8 cellular contexts compared by ENCODE assay signal in genomic region chr20:63223121-63223825, GRCh38. TPM values are rescaled to one million over a fixed set of nuclear protein-coding genes. Genes with fewer than 3 reads are reported as not detected.
A peak's percentile ranks its signal among the peaks of the same experiment; 100 is the strongest.
DNase-seq lines count a peak whose midpoint lies in the region; ATAC-seq and TF ChIP-seq lines count a peak whose summit lies in the region.
"Had no signal": no experiment of that assay in that cellular context is flagged by ENCODE, and none has a peak within 500 bp of the region (broad histone marks: within the 10 kb centered on the region; RNA-seq: fewer than 3 reads in every experiment).

No MANE protein-coding gene starts in this region.

- H3K27ac Mint-ChIP-seq in endodermal cell = no peak overlapping the region
- no peak overlapping the region for H3K27ac Mint-ChIP-seq in neural crest cell (ENCODE audit: unreplicated experiment)

- H3K79me2 ChIP-seq in MM.1S (ENCODE audit: low read length) = no peaks in the 10 kb centered on the region

- H3K4me2 ChIP-seq in MM.1S (ENCODE audit: low read depth, low read length) = no peak overlapping the region

- H3K27me3 ChIP-seq in GM06990 (replicated peaks; ENCODE audit: control insufficient read depth, insufficient read depth, low read length) (no peaks in the 10 kb centered on the region; the same call in 1 of the 2 replicates), MM.1S (replicated peaks; ENCODE audit: insufficient read depth, low read length) (peaks cover 87% of the 10 kb centered on the region), endodermal cell (ENCODE audit: control insufficient read depth, insufficient read depth, low read length, poor library complexity, severe bottlenecking) (peaks cover 11% of the 10 kb centered on the region)

- H3K27me3 Mint-ChIP-seq in endodermal cell (ENCODE audit: insufficient read depth) (peaks cover 17% of the 10 kb centered on the region), neural crest cell (ENCODE audit: low read depth) (peaks cover 17% of the 10 kb centered on the region)

- H3K4me1 ChIP-seq in MM.1S (ENCODE audit: low read length) (no peaks in the 10 kb centered on the region), endodermal cell (ENCODE audit: control insufficient read depth, insufficient read depth, low read length) (no peaks in the 10 kb centered on the region)

- H4K20me1 ChIP-seq in MM.1S (ENCODE audit: insufficient read depth, low read length) = no peaks in the 10 kb centered on the region

- ATAC-seq in GM19324 (IDR thresholded peaks at IDR 0.05; ENCODE audit: low FRiP score, unreplicated experiment) = no peak

- DNase-seq in GM06990 (ENCODE audit: extremely low read depth, insufficient read length) = no peak
- DNase-seq in MM.1S = peak; percentile 45
- peak; percentile 30 to 34 for DNase-seq in activated CD4-positive, alpha-beta T cell treated with anti-CD3 and anti-CD28 coated beads, Interleukin-2, amount 50 U/mL, for 4 hours
- peak; percentile 89 for DNase-seq in endodermal cell
- peak; percentile 56 for DNase-seq in neural crest cell (ENCODE audit: low read depth, low spot score)
- no peak for DNase-seq in NCI-H2081 treated with DMSO at 0.1 percent for 48 hours (lab: John Stamatoyannopoulos, UW)

- TF ChIP-seq CTCF in GM06990 (IDR thresholded peaks at IDR 0.05; ENCODE audit: insufficient read depth, low read length, poor library complexity, severe bottlenecking) (peak; percentile 87), MM.1S (IDR thresholded peaks at IDR 0.05; ENCODE audit: low read length) (peak; percentile 78), endodermal cell (conservative IDR thresholded peaks at IDR 0.05) (peak; percentile 93), neural crest cell (conservative IDR thresholded peaks at IDR 0.05) (peak; percentile 86)

- H3K27ac ChIP-seq in MM.1S (ENCODE audit: low read length) = no peak overlapping the region
- H3K27ac ChIP-seq in endodermal cell (ENCODE audit: low read depth, low read length) = no peak overlapping the region
- H3K27ac ChIP-seq: skin epidermis had no signal

- no peak overlapping the region for H3K9ac ChIP-seq in MM.1S (ENCODE audit: low read length)
- H3K9ac ChIP-seq in endodermal cell (ENCODE audit: extremely low read depth, low read length, poor library complexity, severe bottlenecking) = no peak overlapping the region

- H3K9me3 Mint-ChIP-seq in endodermal cell (no peaks in the 10 kb centered on the region), neural crest cell (no peaks in the 10 kb centered on the region)

- WGBS in endodermal cell (ENCODE audit: insufficient coverage in 1 of 2, insufficient read length in 1 of 2), 2 experiments = 62 to 64% methylated on average over 7 to 12 of the region's 12 CpGs

- H3K36me3 ChIP-seq in GM06990 (ENCODE audit: control insufficient read depth, insufficient read depth, low read length) (no peaks in the 10 kb centered on the region), MM.1S (replicated peaks; ENCODE audit: insufficient read depth, low read length) (no peaks in the 10 kb centered on the region), endodermal cell (ENCODE audit: control insufficient read depth, insufficient read depth, low read length) (no peaks in the 10 kb centered on the region)

- no peak overlapping the region for H2AFZ ChIP-seq in MM.1S (ENCODE audit: low read length)

- H3K4me1 Mint-ChIP-seq in endodermal cell (no peaks in the 10 kb centered on the region), neural crest cell (peaks cover 10% of the 10 kb centered on the region)

- H3K36me3 Mint-ChIP-seq in endodermal cell (ENCODE audit: low read depth) (no peaks in the 10 kb centered on the region), neural crest cell (ENCODE audit: low read depth) (no peaks in the 10 kb centered on the region)

- no peaks in the 10 kb centered on the region for H3K9me3 ChIP-seq in MM.1S (replicated peaks; ENCODE audit: insufficient read depth, low read length)
- H3K9me3 ChIP-seq in endodermal cell (ENCODE audit: control insufficient read depth, low read length) = no peaks in the 10 kb centered on the region

- no peaks in the 10 kb centered on the region for H3F3A ChIP-seq in MM.1S (ENCODE audit: insufficient read depth, low read length)

- H3K4me3 ChIP-seq in GM06990 (replicated peaks; ENCODE audit: low read depth, low read length) (no peak overlapping the region), MM.1S (ENCODE audit: low read length) (no peak overlapping the region), endodermal cell (ENCODE audit: low read length) (no peak overlapping the region)
- H3K4me3 ChIP-seq: skin epidermis had no signal

- no peaks in the 10 kb centered on the region for H3K9me2 ChIP-seq in MM.1S (replicated peaks; ENCODE audit: insufficient read depth, low read length)

- H3K4me3 Mint-ChIP-seq in endodermal cell (no peak overlapping the region), neural crest cell (no peak overlapping the region)

RNA-seq across cellular contexts. Expression of gene YTHDF1, which starts 7.3 kb away (rescaled TPM):
- total RNA-seq in endodermal cell (10 to 100 TPM; 64.9 to 73.2 TPM), neural crest cell (59.0 and 59.4 TPM in 2 replicates)
- polyA plus RNA-seq in endodermal cell (2013, experiment 1 of 2) = 43.0 TPM
- 41.6 TPM for polyA plus RNA-seq in endodermal cell (2013, experiment 2 of 2)

RNA-seq across cellular contexts. Expression of gene BIRC7, which starts 12.4 kb away (rescaled TPM):
- total RNA-seq in endodermal cell (not detected), neural crest cell (6.1 and 6.9 TPM in 2 replicates)
- 0.28 TPM for polyA plus RNA-seq in endodermal cell (2013, experiment 1 of 2)
- 0.21 TPM for polyA plus RNA-seq in endodermal cell (2013, experiment 2 of 2)

RNA-seq across cellular contexts. Expression of gene NKAIN4, which starts 31.0 kb away (rescaled TPM):
- total RNA-seq in endodermal cell = 1 to 10 TPM in 1 of 2 donors, under 1 TPM in 1; 0.24 to 1.7 TPM
- polyA plus RNA-seq in endodermal cell (2013, experiment 1 of 2) = 51.9 TPM
- polyA plus RNA-seq in endodermal cell (2013, experiment 2 of 2) = 40.1 TPM
- total RNA-seq in neural crest cell = 42.4 and 44.0 TPM in 2 replicates

RNA-seq across cellular contexts. Expression of gene ARFGAP1, which starts 49.3 kb away (rescaled TPM):
- 100 to 1,000 TPM; 159 to 208 TPM for total RNA-seq in endodermal cell
- polyA plus RNA-seq in endodermal cell (2013, experiment 1 of 2) = 122 TPM
- 97.6 TPM for polyA plus RNA-seq in endodermal cell (2013, experiment 2 of 2)
- total RNA-seq in neural crest cell = 128 and 132 TPM in 2 replicates

Comparison
In these comparisons a context has a peak if more than half of its experiments do, and no peak if none do; other contexts are left out.
1. DNase-seq: peak in MM.1S (single experiment), activated CD4-positive, alpha-beta T cell treated with anti-CD3 and anti-CD28 coated beads, Interleukin-2, amount 50 U/mL, for 4 hours (2 of 2), endodermal cell (single experiment) and neural crest cell (single experiment); none in GM06990 (single experiment) and NCI-H2081 treated with DMSO at 0.1 percent for 48 hours (single experiment).
2. RNA of gene NKAIN4, which starts 31.0 kb away (total RNA-seq): 42.4 to 44.0 TPM in neural crest cell; 0.24 to 1.7 TPM in endodermal cell; every median in the first group is over 10 times any median in the second.
3. Peak in every context shown above with its lines, with median percentiles within 50 percentile points of each other: CTCF ChIP-seq.